8 cellular contexts compared by ENCODE assay signal in genomic region chr14:49620182-49621113, GRCh38. TPM values are rescaled to one million over a fixed set of nuclear protein-coding genes. Genes with fewer than 3 reads are reported as not detected.
DNase-seq lines count a peak whose midpoint lies in the region; ATAC-seq, FAIRE-seq and TF ChIP-seq lines count a peak whose summit lies in the region.

Gene MGAT2 (plus strand): TSS chr14:49620799. CDS start chr14:49621269, 470 bp downstream.
Gene RPL36AL (minus strand): TSS chr14:49620626. CDS start chr14:49619104, 1,522 bp downstream.

- H3K27me3 ChIP-seq in heart left ventricle (no peaks in the 10 kb centered on the region), upper lobe of left lung (no peaks in the 10 kb centered on the region)

- H3K27ac ChIP-seq in adipose tissue (ENCODE audit: low read depth, low read length) (peak within 1 kb of the TSS; percentile 69), heart left ventricle (peak within 1 kb of the TSS; percentile 86 to 98 (median 92)), upper lobe of left lung (peak within 1 kb of the TSS; percentile 91 to 97 (median 96))

- peaks cover 0 to 57% (median 31%) of the 10 kb centered on the region in 12 donors for H3K4me1 ChIP-seq in heart left ventricle
- peaks cover 38 to 45% (median 39%) of the 10 kb centered on the region in 4 donors for H3K4me1 ChIP-seq in upper lobe of left lung

- no peak for TF ChIP-seq EP300 in upper lobe of left lung (IDR thresholded peaks at IDR 0.05)

- peak; percentile 95 for FAIRE-seq in GM12891 (lab: Jason Lieb, UNC)

- H3K36me3 ChIP-seq in heart left ventricle (peaks cover 0 to 40% (median 33%) of the 10 kb centered on the region in 9 donors), upper lobe of left lung (peaks cover 4 to 24% (median 8%) of the 10 kb centered on the region in 4 donors)

- peak in 8 of 12 donors; percentile 17 to 59 (median 32) for TF ChIP-seq CTCF in heart left ventricle (IDR thresholded peaks at IDR 0.05)
- peak in 5 of 6 experiments; percentile 24 to 69 (median 51) for TF ChIP-seq CTCF in upper lobe of left lung (IDR thresholded peaks at IDR 0.05)

- H3K9me3 ChIP-seq in heart left ventricle (no peaks in the 10 kb centered on the region), upper lobe of left lung (no peaks in the 10 kb centered on the region)

- H3K4me3 ChIP-seq in heart left ventricle (peak within 1 kb of the TSS; percentile 60 to 96 (median 76)), upper lobe of left lung (peak within 1 kb of the TSS; percentile 78 to 98 (median 88))

- peak; percentile 90 for DNase-seq in GM12891 (ENCODE audit: insufficient read length, low spot score)
- peak; percentile 94 for DNase-seq in NCI-H1436 (lab: John Stamatoyannopoulos, UW)
- DNase-seq in T follicular helper cell (ENCODE audit: low read depth) = peak; percentile 89
- peak; percentile 98 to 99 (median 99) for DNase-seq in heart left ventricle
- peak; percentile 96 to 100 (median 99) for DNase-seq in posterior cingulate gyrus
- peak; percentile 97 to 98 for DNase-seq in upper lobe of left lung

- intact Hi-C loops in heart left ventricle (cut with DNase I) = loop anchor here in 3 of 10 donors (2.0 to 5.0 kb wide), 2 partner anchors 22 to 33 kb away; partner anchors contain the start of genes RPS29 (in 3 of the 3) and LRR1 (in 1 of the 3)
- intact Hi-C loops in posterior cingulate gyrus (cut with DNase I) = loop anchor here (2.0 to 5.0 kb wide), 3 partner anchors 22 to 242 kb away; partner anchors contain the start of genes LRR1 and RPS29

- TF ChIP-seq POLR2A in GM12891 (IDR thresholded peaks at IDR 0.05; ENCODE audit: low read depth, low read length) (peak; percentile 96), heart left ventricle (IDR thresholded peaks at IDR 0.05) (peak; percentile 64 to 92), upper lobe of left lung (IDR thresholded peaks at IDR 0.05) (peak; percentile 85 to 98 (median 98))

- 0 to 1% (median 0%) methylated on average over 82 to 85 of the region's 85 CpGs for WGBS in adipose tissue, 3 donors
- WGBS in heart left ventricle, 4 donors = 0 to 1% (median 0%) methylated on average over 67 to 85 of the region's 85 CpGs
- WGBS in upper lobe of left lung, 2 donors = 0 to 1% methylated on average over 40 to 78 of the region's 85 CpGs

- peak; percentile 95 for ATAC-seq in HG02840 (IDR thresholded peaks at IDR 0.05; ENCODE audit: low FRiP score, unreplicated experiment)
- ATAC-seq in heart left ventricle = peak; percentile 99 to 100 (median 100)
- ATAC-seq in upper lobe of left lung (ENCODE audit: low FRiP score in 2 of 2) = peak; percentile 99 to 100

TF ChIP-seq in GM12891, 5 proteins besides CTCF, POLR2A, EP300 and RAD21:
- TF ChIP-seq POU2F2 (IDR thresholded peaks at IDR 0.05; ENCODE audit: low read depth, low read length) (peak; percentile 54; the same call in 1 of the 2 replicates), TAF1 (IDR thresholded peaks at IDR 0.05; ENCODE audit: low read depth, low read length) (peak; percentile 96), PAX5 (IDR thresholded peaks at IDR 0.05; ENCODE audit: insufficient read depth, low read length, severe bottlenecking) (no peak), POLR2AphosphoS5 (IDR thresholded peaks at IDR 0.05; ENCODE audit: low read depth, low read length) (peak; percentile 97), SPI1 (IDR thresholded peaks at IDR 0.05; ENCODE audit: low read depth, low read length) (peak; percentile 80)

RNA-seq across cellular contexts. Expression of gene MGAT2, which starts in this region (rescaled TPM):
- 23.4 TPM for polyA plus RNA-seq in GM12891 (2012; ENCODE audit: low read depth, missing spikeins)
- polyA plus RNA-seq in adipose tissue = 10 to 100 TPM; 13.5 to 21.3 (median 15.4) TPM
- 10 to 100 TPM; 12.5 to 28.8 (median 16.4) TPM for total RNA-seq in heart left ventricle
- polyA plus RNA-seq in heart left ventricle = 10 to 100 TPM in 1 of 2 donors, 1 to 10 TPM in 1; 6.8 to 28.1 TPM
- 10 to 100 TPM; 14.7 to 41.7 (median 25.5) TPM for total RNA-seq in upper lobe of left lung

RNA-seq across cellular contexts. Expression of gene RPL36AL, which starts in this region (rescaled TPM):
- polyA plus RNA-seq in GM12891 (2012; ENCODE audit: low read depth, missing spikeins) = 690 TPM
- polyA plus RNA-seq in adipose tissue = 100 to 1,000 TPM; 367 to 486 (median 378) TPM
- 100 to 1,000 TPM; 107 to 262 (median 138) TPM for total RNA-seq in heart left ventricle
- polyA plus RNA-seq in heart left ventricle = 100 to 1,000 TPM; 328 to 512 TPM
- total RNA-seq in upper lobe of left lung = 100 to 1,000 TPM in 5 of 6 donors, 10 to 100 TPM in 1; 98.0 to 264 (median 171) TPM

Comparison
In these comparisons a context has a peak if more than half of its experiments do, and no peak if none do; other contexts are left out.
1. Peak in every context shown above with its lines: DNase-seq, ATAC-seq, H3K4me3 ChIP-seq and H3K27ac ChIP-seq.